ENCODE assay signal across 8 cellular contexts in genomic region chr12:56630180-56630632, GRCh38. TPM values are rescaled to one million over a fixed set of nuclear protein-coding genes. Genes with fewer than 3 reads are reported as not detected.
DNase-seq lines count a peak whose midpoint lies in the region; ATAC-seq and TF ChIP-seq lines count a peak whose summit lies in the region.

BAZ2A (minus strand) TSS chr12:56630326; CDS start chr12:56617530, 12,796 bp downstream.

- H3K27me3 ChIP-seq in CD4-positive, CD25-positive, alpha-beta regulatory T cell (ENCODE audit: control insufficient read depth, insufficient read depth, low read length), result no peaks in the 10 kb centered on the region
- no peaks in the 10 kb centered on the region for H3K27me3 ChIP-seq in lower lobe of right lung (ENCODE audit: low read depth)

- intact Hi-C loops in lower lobe of right lung (cut with DNase I), result no loop called here

- H3K27ac Mint-ChIP-seq in CD4-positive, CD25-positive, alpha-beta regulatory T cell, result peak within 1 kb of the TSS; percentile 91 to 99 (median 93)

- H3K4me3 Mint-ChIP-seq in CD4-positive, CD25-positive, alpha-beta regulatory T cell, result peak within 1 kb of the TSS; percentile 83 to 95 (median 86)

- no peaks in the 10 kb centered on the region for H3K27me3 Mint-ChIP-seq in CD4-positive, CD25-positive, alpha-beta regulatory T cell

- no peak for TF ChIP-seq CTCF in lower lobe of right lung (IDR thresholded peaks at IDR 0.05)

- H3K9me3 Mint-ChIP-seq in CD4-positive, CD25-positive, alpha-beta regulatory T cell, result peaks cover 0 to 1% (median 0%) of the 10 kb centered on the region in 7 donors

- peaks cover 2% of the 10 kb centered on the region for H3K36me3 ChIP-seq in CD4-positive, CD25-positive, alpha-beta regulatory T cell (ENCODE audit: control insufficient read depth, insufficient read depth, low read length)
- H3K36me3 ChIP-seq in lower lobe of right lung, result peaks cover 12% of the 10 kb centered on the region

- DNase-seq in CD4-positive, CD25-positive, alpha-beta regulatory T cell, result peak; percentile 70 to 89 (median 83)
- DNase-seq in HPDE6-E6E7 (ENCODE audit: extremely low spot score) (peak; percentile 78), NOMO-1 treated with DMSO at 0.1 percent for 48 hours (lab: John Stamatoyannopoulos, UW; ENCODE audit: unreplicated experiment) (peak; percentile 76), lower lobe of right lung (peak; percentile 93)
- peak; percentile 91 for DNase-seq in activated CD8-positive, alpha-beta memory T cell treated with anti-CD3 and anti-CD28 coated beads for 24 hours
- DNase-seq in effector CD4-positive, alpha-beta T cell, result peak; percentile 78
- peak; percentile 64 to 73 (median 67) for DNase-seq in stimulated activated CD4-positive, alpha-beta T cell treated with anti-CD3 and anti-CD28 coated beads, TNF-alpha, amount 100 ng/mL, for 1 hour (ENCODE audit: low read depth in 3 of 3, low spot score in 1 of 3)

- H3K4me3 ChIP-seq in CD4-positive, CD25-positive, alpha-beta regulatory T cell (ENCODE audit: low read depth, low read length), result peak within 1 kb of the TSS; percentile 99
- H3K4me3 ChIP-seq in lower lobe of right lung, result peak within 1 kb of the TSS; percentile 94

- peaks cover 70% of the 10 kb centered on the region for H3K4me1 ChIP-seq in CD4-positive, CD25-positive, alpha-beta regulatory T cell (ENCODE audit: control insufficient read depth, insufficient read depth, low read length, poor library complexity, severe bottlenecking)
- peaks cover 65% of the 10 kb centered on the region for H3K4me1 ChIP-seq in lower lobe of right lung

- H3K27ac ChIP-seq in CD4-positive, CD25-positive, alpha-beta regulatory T cell (ENCODE audit: insufficient read depth, low read length, poor library complexity, severe bottlenecking), result peak within 1 kb of the TSS; percentile 91
- peak within 1 kb of the TSS; percentile 91 for H3K27ac ChIP-seq in lower lobe of right lung

- H3K9me3 ChIP-seq in CD4-positive, CD25-positive, alpha-beta regulatory T cell (ENCODE audit: control insufficient read depth in 2 of 2, low read length in 2 of 2), result no peaks in the 10 kb centered on the region
- H3K9me3 ChIP-seq in lower lobe of right lung, result no peaks in the 10 kb centered on the region

- peaks cover 16 to 80% (median 58%) of the 10 kb centered on the region in 4 donors for H3K4me1 Mint-ChIP-seq in CD4-positive, CD25-positive, alpha-beta regulatory T cell

- ATAC-seq in CD4-positive, CD25-positive, alpha-beta regulatory T cell (ENCODE audit: low read depth in 2 of 2), result peak; percentile 83 to 84
- ATAC-seq in GM19467 (IDR thresholded peaks at IDR 0.05; ENCODE audit: unreplicated experiment) (peak; percentile 41), lower lobe of right lung (peak; percentile 90 to 92)

- H3K36me3 Mint-ChIP-seq in CD4-positive, CD25-positive, alpha-beta regulatory T cell, result peaks cover 18% of the 10 kb centered on the region

RNA-seq across cellular contexts. Expression of gene BAZ2A, which starts in this region (rescaled TPM):
- 237 TPM for total RNA-seq in CD4-positive, CD25-positive, alpha-beta regulatory T cell
- 10 to 100 TPM; 22.2 to 30.2 (median 22.6) TPM for polyA plus RNA-seq in CD4-positive, CD25-positive, alpha-beta regulatory T cell
- total RNA-seq in lower lobe of right lung, result 112 TPM

Comparison
In these comparisons a context has a peak if more than half of its experiments do, and no peak if none do; other contexts are left out.
1. Peak in every context shown above with its lines: DNase-seq, ATAC-seq, H3K4me3 ChIP-seq and H3K27ac ChIP-seq.
2. ATAC-seq: peak in every context shown above with its lines; median percentile 91 in lower lobe of right lung; 84 in CD4-positive, CD25-positive, alpha-beta regulatory T cell; 41 in GM19467.